Comparison of ENCODE assay signal across 1 cellular context in genomic region chr1:35377553-35377952, GRCh38.
TF ChIP-seq lines count a peak whose summit lies in the region.

No MANE protein-coding gene starts in this region.

TF ChIP-seq in SK-N-SH, 30 proteins besides CTCF, POLR2A, EP300 and RAD21 (continued from another document):
- peak; percentile 35; the same call in 1 of the 2 replicates for TF ChIP-seq PBX3 (IDR thresholded peaks at IDR 0.05)
- TF ChIP-seq TAF1 (IDR thresholded peaks at IDR 0.05; ENCODE audit: borderline replicate concordance, low read depth, low read length) = no peak
- TF ChIP-seq YY1 (IDR thresholded peaks at IDR 0.05; ENCODE audit: low read depth) = no peak
- no peak for TF ChIP-seq RXRA (IDR thresholded peaks at IDR 0.05; ENCODE audit: borderline replicate concordance, low read depth)
- no peak for TF ChIP-seq NRF1 (IDR thresholded peaks at IDR 0.05; ENCODE audit: low read depth, low read length)
- no peak for TF ChIP-seq MXI1 (IDR thresholded peaks at IDR 0.05; ENCODE audit: low read depth, low read length)
- TF ChIP-seq ZBTB33 (IDR thresholded peaks at IDR 0.05; ENCODE audit: borderline replicate concordance, low read depth) = no peak
- TF ChIP-seq FOSL2 (IDR thresholded peaks at IDR 0.05; ENCODE audit: borderline replicate concordance, low read depth) = peak; percentile 38; the same call in 1 of the 2 replicates
